Comparison of ENCODE assay signal across 8 cellular contexts in genomic region chr1:42777860-42778259, GRCh38. TPM values are rescaled to one million over a fixed set of nuclear protein-coding genes. Genes with fewer than 3 reads are reported as not detected.
DNase-seq lines count a peak whose midpoint lies in the region; ATAC-seq, FAIRE-seq and TF ChIP-seq lines count a peak whose summit lies in the region.

No MANE protein-coding gene starts in this region.

- H3K9me3 ChIP-seq in K562 (replicated peaks; ENCODE audit: control insufficient read depth, insufficient read depth, low read depth, low read length): no peaks in the 10 kb centered on the region
- H3K9me3 ChIP-seq in keratinocyte (ENCODE audit: control insufficient read depth, low read depth, low read length): no peaks in the 10 kb centered on the region
- H3K9me3 ChIP-seq in upper lobe of right lung: no peaks in the 10 kb centered on the region

- POLR2A ChIA-PET in K562 (lab: Yijun Ruan, JAX): interaction anchor here (0.5 to 5.2 kb wide), 6 partner anchors 11 to 449 kb away, joined by 3 to 27 read pairs (median 4); partner anchors contain the start of genes C1orf50 and P3H1

- intact Hi-C loops in K562 (cut with micrococcal nuclease): loop anchor here (1.0 to 2.0 kb wide), 2 partner anchors 135 to 295 kb away; no protein-coding TSS in a partner anchor
- intact Hi-C loops in upper lobe of right lung (cut with DNase I): no loop called here

- H3K4me2 ChIP-seq in K562 (ENCODE audit: insufficient read depth, low read length) (no peak overlapping the region), keratinocyte (ENCODE audit: control insufficient read depth, extremely low read depth, insufficient read depth, low read depth, low read length) (no peak overlapping the region)

- CTCF ChIA-PET in K562 (lab: Yijun Ruan, JAX; ENCODE audit: low intra/inter-chr PET ratio): interaction anchor here (0.6 to 2.6 kb wide), 5 partner anchors 136 to 637 kb away, joined by 3 to 65 read pairs (median 3); no protein-coding TSS in a partner anchor

- no peaks in the 10 kb centered on the region; a peak in 1 of 5 replicates for H3K4me1 ChIP-seq in K562 (replicated peaks in 1 of 2; ENCODE audit: control insufficient read depth in 2 of 2, insufficient read depth in 2 of 2, low read length in 2 of 2)
- H3K4me1 ChIP-seq in keratinocyte (ENCODE audit: control insufficient read depth, extremely low read depth, insufficient read depth, low read length): no peaks in the 10 kb centered on the region
- H3K4me1 ChIP-seq in upper lobe of right lung: no peaks in the 10 kb centered on the region

- dilution Hi-C loops in keratinocyte (cut with MboI; ENCODE audit: extremely low pct_ligation_motif_present, low sequenced_read_pairs): no loop called here

- no peak overlapping the region for H3K9ac ChIP-seq in K562 (ENCODE audit: insufficient read depth in 1 of 2, low read depth in 2 of 2, low read length in 2 of 2)
- H3K9ac ChIP-seq in keratinocyte (ENCODE audit: control insufficient read depth, extremely low read depth, insufficient read depth, low read length): no peak overlapping the region

- ATAC-seq in K562 (peak; percentile 94), upper lobe of right lung (peak; percentile 78), GM21447 (IDR thresholded peaks at IDR 0.05; ENCODE audit: unreplicated experiment) (no peak), HG03432 (IDR thresholded peaks at IDR 0.05; ENCODE audit: unreplicated experiment) (no peak)

- no peaks in the 10 kb centered on the region for H3K9me1 ChIP-seq in K562 (ENCODE audit: control insufficient read depth, insufficient read depth, low read length)
- no peaks in the 10 kb centered on the region for H3K9me1 ChIP-seq in keratinocyte (ENCODE audit: control insufficient read depth, extremely low read depth, insufficient read depth, low read length)

- FAIRE-seq in K562 (lab: Jason Lieb, UNC) (peak; percentile 89), keratinocyte (lab: Jason Lieb, UNC) (peak; percentile 48)

- no peak for TF ChIP-seq POLR2A in K562 (conservative IDR thresholded peaks at IDR 0.05)

- TF ChIP-seq CTCF in C4-2B (conservative IDR thresholded peaks at IDR 0.05) (peak; percentile 74), GM12875 (IDR thresholded peaks at IDR 0.05; ENCODE audit: borderline replicate concordance, insufficient read depth, low read depth, low read length) (peak; percentile 63; the same call in 1 of the 2 replicates), K562 (IDR thresholded peaks at IDR 0.05 in 2 of 3, conservative IDR thresholded peaks at IDR 0.05 in 1 of 3; ENCODE audit: insufficient read depth in 2 of 3, low read depth in 1 of 3, low read length in 3 of 3) (peak; percentile 84 to 94 (median 94)), keratinocyte (optimal IDR thresholded peaks at IDR 0.05 in 1 of 3, IDR thresholded peaks at IDR 0.05 in 1 of 3, conservative IDR thresholded peaks at IDR 0.05 in 1 of 3; ENCODE audit: extremely low read depth in 1 of 3, insufficient read depth in 2 of 3, low read length in 3 of 3) (peak; percentile 71 to 82 (median 80)), upper lobe of right lung (IDR thresholded peaks at IDR 0.05) (peak; percentile 54)

- no peaks in the 10 kb centered on the region for H3K79me2 ChIP-seq in K562 (ENCODE audit: control insufficient read depth, insufficient read depth, low read length)
- H3K79me2 ChIP-seq in keratinocyte (ENCODE audit: control insufficient read depth, insufficient read depth, low read length): no peaks in the 10 kb centered on the region

- in situ Hi-C loops in K562 (cut with MboI): loop anchor here (5.0 kb wide), 1 partner anchor 294 kb away; no protein-coding TSS in a partner anchor

- DNase-seq in NCI-H774 (lab: John Stamatoyannopoulos, UW) (peak; percentile 53), K562 (ENCODE audit: extremely low read depth in 1 of 4, low spot score in 3 of 4) (peak; percentile 75 to 80 (median 76)), keratinocyte (ENCODE audit: low read depth, low spot score) (no peak), upper lobe of right lung (no peak)

- H2AFZ ChIP-seq in K562 (ENCODE audit: low read depth, low read length) (no peak overlapping the region), keratinocyte (ENCODE audit: control insufficient read depth, low read length) (no peak overlapping the region)

- H3K36me3 ChIP-seq in K562 (ENCODE audit: control insufficient read depth, insufficient read depth, low read length) (peaks cover 85% of the 10 kb centered on the region), keratinocyte (ENCODE audit: control insufficient read depth in 2 of 2, extremely low read depth in 1 of 2, insufficient read depth in 2 of 2, low read length in 2 of 2) (peaks cover 14 to 42% of the 10 kb centered on the region in 2 experiments), upper lobe of right lung (peaks cover 58% of the 10 kb centered on the region)

- peak; percentile 92 to 97 for TF ChIP-seq RAD21 in K562 (CRISPR knock-in tag; conservative IDR thresholded peaks at IDR 0.05 in 1 of 2, IDR thresholded peaks at IDR 0.05 in 1 of 2)

- H3K27ac ChIP-seq in C4-2B (no peak overlapping the region), K562 (ENCODE audit: extremely low read depth, low read depth, low read length) (no peak overlapping the region), keratinocyte (ENCODE audit: control insufficient read depth, insufficient read depth, low read length) (no peak overlapping the region), upper lobe of right lung (no peak overlapping the region)

- no peak for TF ChIP-seq EP300 in K562 (IDR thresholded peaks at IDR 0.05; ENCODE audit: low read length)

- no peak overlapping the region for H3K4me3 ChIP-seq in GM12875 (ENCODE audit: low read depth, low read length)
- H3K4me3 ChIP-seq in K562: no peak overlapping the region
- no peak overlapping the region for H3K4me3 ChIP-seq in keratinocyte (ENCODE audit: control insufficient read depth in 2 of 3, extremely low read depth in 1 of 3, insufficient read depth in 2 of 3, low read depth in 1 of 3, low read length in 3 of 3)
- no peak overlapping the region for H3K4me3 ChIP-seq in upper lobe of right lung

- H3K27me3 ChIP-seq in K562 (ENCODE audit: control insufficient read depth in 2 of 2, insufficient read depth in 2 of 2, low read length in 2 of 2) (no peaks in the 10 kb centered on the region), keratinocyte (ENCODE audit: control insufficient read depth, extremely low read depth, insufficient read depth, low read length) (no peaks in the 10 kb centered on the region), upper lobe of right lung (no peaks in the 10 kb centered on the region)

- H4K20me1 ChIP-seq in K562 (replicated peaks; ENCODE audit: control insufficient read depth, insufficient read depth, low read length) (no peaks in the 10 kb centered on the region), keratinocyte (ENCODE audit: control insufficient read depth, extremely low read depth, insufficient read depth, low read length) (no peaks in the 10 kb centered on the region)

- no TSS peak for BruUV-seq in K562 (replicated peaks; lab: Mats Ljungman, UMichigan)

RNA-seq across cellular contexts. Expression of gene TMEM269, which starts 6.9 kb away (rescaled TPM):
- 0.53 and 2.8 TPM in 2 replicates for total RNA-seq in K562 (2011; cell fraction: chromatin; rRNA removed; ENCODE audit: low replicate concordance)
- total RNA-seq in K562 (2011; cell fraction: nucleolus; rRNA removed): 1.0 and 1.2 TPM in 2 replicates
- total RNA-seq in K562 (2011; cell fraction: nucleoplasm; rRNA removed): 1.4 and 1.8 TPM in 2 replicates
- total RNA-seq in K562 (2014; rRNA removed) (0.08 and 0.09 TPM in 2 replicates), K562 (2014; rRNA removed; fragmentation: Illumina TruSeq; extraction: Trizol) (0.18 and 0.22 TPM in 2 replicates), K562 (2015; rRNA removed; fragmentation: Illumina TruSeq; extraction: Trizol) (0.04 and 0.22 TPM in 2 replicates), K562 (2021) (0.27 and 0.34 TPM in 2 replicates), upper lobe of right lung (not detected)
- polyA plus RNA-seq in K562 (2011; rRNA removed) (0.49 and 0.58 TPM in 2 replicates), K562 (2014; fragmentation: Illumina TruSeq; extraction: Trizol) (0.21 and 0.27 TPM in 2 replicates), K562 (2014; fragmentation: Nextera tagmentation; extraction: Ambion mirVana) (under 1 TPM; 0.18 to 0.21 TPM), K562 (2014; rRNA removed) (0.09 TPM in 2 replicates), keratinocyte (0.12 TPM in 1 of 3 replicates, not detected in the others)
- polyA plus RNA-seq in K562 (2011; cell fraction: cytosol; rRNA removed): 0.07 and 0.19 TPM in 2 replicates
- 0.61 and 1.6 TPM in 2 replicates for polyA plus RNA-seq in K562 (2011; cell fraction: nucleus; rRNA removed)
- 0.14 and 0.35 TPM in 2 replicates for polyA plus RNA-seq in K562 (2012)
- polyA minus RNA-seq in K562 (2011; rRNA and poly(A)+ RNA removed): 0.25 and 0.75 TPM in 2 replicates
- not detected in 2 replicates for polyA minus RNA-seq in K562 (2011; cell fraction: cytosol; rRNA and poly(A)+ RNA removed)
- 0.54 and 0.78 TPM in 2 replicates for polyA minus RNA-seq in K562 (2011; cell fraction: nucleus; rRNA and poly(A)+ RNA removed)
- polyA plus RNA-seq in keratinocyte (2011; ENCODE audit: low read depth): 0.07 TPM
- 0.02 TPM in 1 of 2 replicates, not detected in the other for polyA plus RNA-seq in keratinocyte (2011; cell fraction: cytosol; rRNA removed)
- 0.12 and 0.18 TPM in 2 replicates for polyA plus RNA-seq in keratinocyte (2011; cell fraction: nucleus; rRNA removed)
- 0.23 TPM in 1 of 2 replicates, not detected in the other for polyA plus RNA-seq in keratinocyte (2012; ENCODE audit: low replicate concordance)
- not detected in 3 replicates for polyA minus RNA-seq in keratinocyte
- not detected for polyA minus RNA-seq in keratinocyte (2011; cell fraction: cytosol; rRNA and poly(A)+ RNA removed)
- not detected in 2 replicates for polyA minus RNA-seq in keratinocyte (2011; cell fraction: nucleus; rRNA and poly(A)+ RNA removed)

RNA-seq across cellular contexts. Expression of gene C1orf50, which starts 10.8 kb away (rescaled TPM):
- 18.1 and 39.6 TPM in 2 replicates for total RNA-seq in K562 (2011; cell fraction: chromatin; rRNA removed; ENCODE audit: low replicate concordance)
- total RNA-seq in K562 (2011; cell fraction: nucleolus; rRNA removed): 13.2 and 14.9 TPM in 2 replicates
- 26.0 and 38.0 TPM in 2 replicates for total RNA-seq in K562 (2011; cell fraction: nucleoplasm; rRNA removed)
- total RNA-seq in K562 (2014; rRNA removed): 3.5 and 5.7 TPM in 2 replicates
- 5.2 and 8.1 TPM in 2 replicates for total RNA-seq in K562 (2014; rRNA removed; fragmentation: Illumina TruSeq; extraction: Trizol)
- 5.3 and 5.9 TPM in 2 replicates for total RNA-seq in K562 (2015; rRNA removed; fragmentation: Illumina TruSeq; extraction: Trizol)
- total RNA-seq in K562 (2021): 5.7 and 8.5 TPM in 2 replicates
- polyA plus RNA-seq in K562 (2011; rRNA removed): 12.5 and 13.9 TPM in 2 replicates
- polyA plus RNA-seq in K562 (2011; cell fraction: cytosol; rRNA removed): 4.9 and 5.3 TPM in 2 replicates
- polyA plus RNA-seq in K562 (2011; cell fraction: nucleus; rRNA removed): 3.7 and 8.0 TPM in 2 replicates
- polyA plus RNA-seq in K562 (2012): 3.3 and 7.4 TPM in 2 replicates
- 5.4 and 7.1 TPM in 2 replicates for polyA plus RNA-seq in K562 (2014; fragmentation: Illumina TruSeq; extraction: Trizol)
- polyA plus RNA-seq in K562 (2014; fragmentation: Nextera tagmentation; extraction: Ambion mirVana): 1 to 10 TPM in 1 of 2 experiments, under 1 TPM in 1; 0.55 to 1.8 TPM
- polyA plus RNA-seq in K562 (2014; rRNA removed): 3.4 and 3.5 TPM in 2 replicates
- 9.5 and 11.0 TPM in 2 replicates for polyA minus RNA-seq in K562 (2011; rRNA and poly(A)+ RNA removed)
- 1.8 and 2.4 TPM in 2 replicates for polyA minus RNA-seq in K562 (2011; cell fraction: cytosol; rRNA and poly(A)+ RNA removed)
- polyA minus RNA-seq in K562 (2011; cell fraction: nucleus; rRNA and poly(A)+ RNA removed): 5.1 and 8.7 TPM in 2 replicates
- polyA plus RNA-seq in keratinocyte: 6.1 to 9.8 TPM (median 9.6 TPM) in 3 replicates
- 1.3 TPM for polyA plus RNA-seq in keratinocyte (2011; ENCODE audit: low read depth)
- polyA plus RNA-seq in keratinocyte (2011; cell fraction: cytosol; rRNA removed): 6.9 and 13.6 TPM in 2 replicates
- 4.9 and 6.0 TPM in 2 replicates for polyA plus RNA-seq in keratinocyte (2011; cell fraction: nucleus; rRNA removed)
- 2.0 and 3.2 TPM in 2 replicates for polyA plus RNA-seq in keratinocyte (2012; ENCODE audit: low replicate concordance)
- polyA minus RNA-seq in keratinocyte: 0.33 to 4.0 TPM (median 2.7 TPM) in 3 replicates
- 1.2 TPM for polyA minus RNA-seq in keratinocyte (2011; cell fraction: cytosol; rRNA and poly(A)+ RNA removed)
- 0.95 and 1.3 TPM in 2 replicates for polyA minus RNA-seq in keratinocyte (2011; cell fraction: nucleus; rRNA and poly(A)+ RNA removed)
- total RNA-seq in upper lobe of right lung: 6.1 TPM

RNA-seq across cellular contexts. Expression of gene P3H1, which starts 11.0 kb away (rescaled TPM):
- total RNA-seq in K562 (2011; cell fraction: chromatin; rRNA removed; ENCODE audit: low replicate concordance): 176 and 400 TPM in 2 replicates
- 273 and 316 TPM in 2 replicates for total RNA-seq in K562 (2011; cell fraction: nucleolus; rRNA removed)
- total RNA-seq in K562 (2011; cell fraction: nucleoplasm; rRNA removed): 218 and 223 TPM in 2 replicates
- total RNA-seq in K562 (2014; rRNA removed): 45.7 and 55.3 TPM in 2 replicates
- total RNA-seq in K562 (2014; rRNA removed; fragmentation: Illumina TruSeq; extraction: Trizol): 22.5 and 26.1 TPM in 2 replicates
- total RNA-seq in K562 (2015; rRNA removed; fragmentation: Illumina TruSeq; extraction: Trizol): 39.2 and 40.8 TPM in 2 replicates
- 79.5 and 81.7 TPM in 2 replicates for total RNA-seq in K562 (2021)
- polyA plus RNA-seq in K562 (2011; rRNA removed): 60.9 and 92.0 TPM in 2 replicates
- 76.7 and 89.6 TPM in 2 replicates for polyA plus RNA-seq in K562 (2011; cell fraction: cytosol; rRNA removed)
- 482 and 572 TPM in 2 replicates for polyA plus RNA-seq in K562 (2011; cell fraction: nucleus; rRNA removed)
- 38.4 and 79.3 TPM in 2 replicates for polyA plus RNA-seq in K562 (2012)
- polyA plus RNA-seq in K562 (2014; fragmentation: Illumina TruSeq; extraction: Trizol): 52.1 and 55.8 TPM in 2 replicates
- 1 to 10 TPM; 1.7 to 5.0 TPM for polyA plus RNA-seq in K562 (2014; fragmentation: Nextera tagmentation; extraction: Ambion mirVana)
- 50.1 and 62.9 TPM in 2 replicates for polyA plus RNA-seq in K562 (2014; rRNA removed)
- polyA minus RNA-seq in K562 (2011; rRNA and poly(A)+ RNA removed): 61.5 and 64.9 TPM in 2 replicates
- polyA minus RNA-seq in K562 (2011; cell fraction: cytosol; rRNA and poly(A)+ RNA removed): 52.2 and 52.3 TPM in 2 replicates
- 97.6 and 154 TPM in 2 replicates for polyA minus RNA-seq in K562 (2011; cell fraction: nucleus; rRNA and poly(A)+ RNA removed)
- polyA plus RNA-seq in keratinocyte: 24.4 to 34.1 TPM (median 34.0 TPM) in 3 replicates
- polyA plus RNA-seq in keratinocyte (2011; ENCODE audit: low read depth): 5.4 TPM
- polyA plus RNA-seq in keratinocyte (2011; cell fraction: cytosol; rRNA removed): 11.8 and 17.2 TPM in 2 replicates
- 72.1 and 80.9 TPM in 2 replicates for polyA plus RNA-seq in keratinocyte (2011; cell fraction: nucleus; rRNA removed)
- 8.7 and 25.3 TPM in 2 replicates for polyA plus RNA-seq in keratinocyte (2012; ENCODE audit: low replicate concordance)
- polyA minus RNA-seq in keratinocyte: 36.5 to 45.8 TPM (median 36.6 TPM) in 3 replicates
- polyA minus RNA-seq in keratinocyte (2011; cell fraction: cytosol; rRNA and poly(A)+ RNA removed): 48.2 TPM
- polyA minus RNA-seq in keratinocyte (2011; cell fraction: nucleus; rRNA and poly(A)+ RNA removed): 53.0 and 59.9 TPM in 2 replicates
- total RNA-seq in upper lobe of right lung: 22.3 TPM

RNA-seq across cellular contexts. Expression of gene CLDN19, which starts 37.8 kb away (rescaled TPM):
- total RNA-seq in K562 (2011; cell fraction: chromatin; rRNA removed; ENCODE audit: low replicate concordance): not detected in 2 replicates
- not detected in 2 replicates for total RNA-seq in K562 (2011; cell fraction: nucleolus; rRNA removed)
- not detected in 2 replicates for total RNA-seq in K562 (2011; cell fraction: nucleoplasm; rRNA removed)
- not detected in 2 replicates for total RNA-seq in K562 (2014; rRNA removed)
- not detected in 2 replicates for total RNA-seq in K562 (2014; rRNA removed; fragmentation: Illumina TruSeq; extraction: Trizol)
- total RNA-seq in K562 (2015; rRNA removed; fragmentation: Illumina TruSeq; extraction: Trizol): not detected in 2 replicates
- not detected in 2 replicates for total RNA-seq in K562 (2021)
- not detected in 2 replicates for polyA plus RNA-seq in K562 (2011; rRNA removed)
- 0.03 TPM in 1 of 2 replicates, not detected in the other for polyA plus RNA-seq in K562 (2011; cell fraction: cytosol; rRNA removed)
- polyA plus RNA-seq in K562 (2011; cell fraction: nucleus; rRNA removed): not detected in 2 replicates
- 0.03 TPM in 1 of 2 replicates, not detected in the other for polyA plus RNA-seq in K562 (2012)
- polyA plus RNA-seq in K562 (2014; fragmentation: Illumina TruSeq; extraction: Trizol): not detected in 2 replicates
- polyA plus RNA-seq in K562 (2014; fragmentation: Nextera tagmentation; extraction: Ambion mirVana): not detected
- not detected in 2 replicates for polyA plus RNA-seq in K562 (2014; rRNA removed)
- polyA minus RNA-seq in K562 (2011; rRNA and poly(A)+ RNA removed): not detected in 2 replicates
- not detected in 2 replicates for polyA minus RNA-seq in K562 (2011; cell fraction: cytosol; rRNA and poly(A)+ RNA removed)
- not detected in 2 replicates for polyA minus RNA-seq in K562 (2011; cell fraction: nucleus; rRNA and poly(A)+ RNA removed)
- 0.06 TPM in 1 of 3 replicates, not detected in the others for polyA plus RNA-seq in keratinocyte
- polyA plus RNA-seq in keratinocyte (2011; ENCODE audit: low read depth): not detected
- polyA plus RNA-seq in keratinocyte (2011; cell fraction: cytosol; rRNA removed): not detected in 2 replicates
- polyA plus RNA-seq in keratinocyte (2011; cell fraction: nucleus; rRNA removed): not detected in 2 replicates
- not detected in 2 replicates for polyA plus RNA-seq in keratinocyte (2012; ENCODE audit: low replicate concordance)
- 0.07 TPM in 1 of 3 replicates, not detected in the others for polyA minus RNA-seq in keratinocyte
- polyA minus RNA-seq in keratinocyte (2011; cell fraction: cytosol; rRNA and poly(A)+ RNA removed): not detected
- polyA minus RNA-seq in keratinocyte (2011; cell fraction: nucleus; rRNA and poly(A)+ RNA removed): 0.16 TPM in 1 of 2 replicates, not detected in the other
- not detected for total RNA-seq in upper lobe of right lung

RNA-seq across cellular contexts. Expression of gene ERMAP, which starts 39.1 kb away (rescaled TPM):
- total RNA-seq in K562 (2011; cell fraction: chromatin; rRNA removed; ENCODE audit: low replicate concordance): 68.5 and 80.5 TPM in 2 replicates
- total RNA-seq in K562 (2011; cell fraction: nucleolus; rRNA removed): 66.4 and 81.6 TPM in 2 replicates
- total RNA-seq in K562 (2011; cell fraction: nucleoplasm; rRNA removed): 80.8 and 97.2 TPM in 2 replicates
- total RNA-seq in K562 (2014; rRNA removed) (15.7 and 18.2 TPM in 2 replicates), K562 (2014; rRNA removed; fragmentation: Illumina TruSeq; extraction: Trizol) (23.7 and 25.0 TPM in 2 replicates), K562 (2015; rRNA removed; fragmentation: Illumina TruSeq; extraction: Trizol) (22.2 and 23.7 TPM in 2 replicates), K562 (2021) (20.5 and 22.5 TPM in 2 replicates), upper lobe of right lung (18.2 TPM)
- polyA plus RNA-seq in K562 (2011; rRNA removed) (15.3 and 24.9 TPM in 2 replicates), K562 (2014; fragmentation: Illumina TruSeq; extraction: Trizol) (25.3 and 31.4 TPM in 2 replicates), K562 (2014; fragmentation: Nextera tagmentation; extraction: Ambion mirVana) (10 to 100 TPM in 1 of 2 experiments, 1 to 10 TPM in 1; 8.0 to 12.9 TPM), K562 (2014; rRNA removed) (16.6 and 20.3 TPM in 2 replicates), keratinocyte (5.6 to 6.5 TPM (median 6.3 TPM) in 3 replicates)
- 13.2 and 16.1 TPM in 2 replicates for polyA plus RNA-seq in K562 (2011; cell fraction: cytosol; rRNA removed)
- polyA plus RNA-seq in K562 (2011; cell fraction: nucleus; rRNA removed): 28.4 and 45.9 TPM in 2 replicates
- polyA plus RNA-seq in K562 (2012): 15.9 and 21.3 TPM in 2 replicates
- 21.4 and 35.1 TPM in 2 replicates for polyA minus RNA-seq in K562 (2011; rRNA and poly(A)+ RNA removed)
- 14.4 and 16.4 TPM in 2 replicates for polyA minus RNA-seq in K562 (2011; cell fraction: cytosol; rRNA and poly(A)+ RNA removed)
- polyA minus RNA-seq in K562 (2011; cell fraction: nucleus; rRNA and poly(A)+ RNA removed): 24.0 and 28.0 TPM in 2 replicates
- polyA plus RNA-seq in keratinocyte (2011; ENCODE audit: low read depth): 1.9 TPM
- polyA plus RNA-seq in keratinocyte (2011; cell fraction: cytosol; rRNA removed): 4.8 and 6.2 TPM in 2 replicates
- polyA plus RNA-seq in keratinocyte (2011; cell fraction: nucleus; rRNA removed): 13.6 and 14.7 TPM in 2 replicates
- 3.6 and 4.0 TPM in 2 replicates for polyA plus RNA-seq in keratinocyte (2012; ENCODE audit: low replicate concordance)
- 5.7 to 7.4 TPM (median 5.7 TPM) in 3 replicates for polyA minus RNA-seq in keratinocyte
- polyA minus RNA-seq in keratinocyte (2011; cell fraction: cytosol; rRNA and poly(A)+ RNA removed): 4.8 TPM
- 5.6 and 10.5 TPM in 2 replicates for polyA minus RNA-seq in keratinocyte (2011; cell fraction: nucleus; rRNA and poly(A)+ RNA removed)

Comparison
In these comparisons a context has a peak if more than half of its experiments do, and no peak if none do; other contexts are left out.
1. DNase-seq: peak in NCI-H774 (single experiment) and K562 (4 of 4); none in keratinocyte (single experiment) and upper lobe of right lung (single experiment).
2. ATAC-seq: peak in K562 (single experiment) and upper lobe of right lung (single experiment); none in GM21447 (single experiment) and HG03432 (single experiment).
3. Peak in every context shown above with its lines, with median percentiles within 50 percentile points of each other: CTCF ChIP-seq.